In the genomic region with DNA sequence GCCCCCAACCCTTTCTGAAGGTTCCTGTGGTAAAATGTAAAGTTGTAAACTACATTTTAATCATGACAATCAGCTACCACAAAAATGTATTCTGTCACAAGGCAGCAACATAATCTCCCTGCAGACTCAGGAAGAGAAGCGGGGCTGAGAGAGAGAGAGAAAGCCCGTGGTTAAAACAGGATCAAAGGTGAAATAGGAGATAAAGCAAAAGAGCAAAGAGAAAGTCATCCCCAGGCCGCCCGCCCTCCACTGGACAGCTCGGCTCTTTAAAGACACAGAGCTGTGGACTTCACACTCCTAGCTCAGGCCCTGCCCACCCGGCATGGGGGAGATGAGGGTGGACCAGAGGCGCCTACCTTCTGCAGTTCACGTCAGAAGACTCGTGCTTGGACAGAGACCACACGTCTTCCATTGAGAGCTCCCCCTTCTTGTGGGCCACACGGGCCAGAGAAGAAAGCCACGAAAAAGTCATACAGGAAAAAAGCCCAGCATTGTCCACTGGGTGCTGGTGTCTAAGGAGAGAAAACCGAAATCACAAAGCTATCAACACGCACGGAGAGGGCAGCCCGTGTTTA, we compare ENCODE assay signal across 1 cellular context.
TF ChIP-seq lines count a peak whose summit lies in the region.

No MANE protein-coding gene starts in this region.

TF ChIP-seq in K562, 482 proteins besides CTCF, POLR2A, EP300 and RAD21 (continued from another document and continues in another):
- TF ChIP-seq, protein P1, sequence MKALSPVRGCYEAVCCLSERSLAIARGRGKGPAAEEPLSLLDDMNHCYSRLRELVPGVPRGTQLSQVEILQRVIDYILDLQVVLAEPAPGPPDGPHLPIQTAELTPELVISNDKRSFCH (CRISPR knock-in tag; IDR thresholded peaks at IDR 0.05) = no peak
- TF ChIP-seq, protein P1 (tag; IDR thresholded peaks at IDR 0.05) = peak; percentile 69
- no peak for TF ChIP-seq DNMT1 (IDR thresholded peaks at IDR 0.05)
- peak; percentile 55 for TF ChIP-seq BCOR (IDR thresholded peaks at IDR 0.05)
- no peak for TF ChIP-seq RBM25 (IDR thresholded peaks at IDR 0.05; ENCODE audit: low read depth, low read length, severe bottlenecking)
- TF ChIP-seq TCFL5 (CRISPR knock-in tag; conservative IDR thresholded peaks at IDR 0.05) = no peak
- peak; percentile 71; the same call in 1 of the 2 replicates for TF ChIP-seq ZNF644 (tag; IDR thresholded peaks at IDR 0.05; ENCODE audit: low read depth)
- TF ChIP-seq YBX1 (IDR thresholded peaks at IDR 0.05) = no peak
- TF ChIP-seq ZNF696 (CRISPR knock-in tag; conservative IDR thresholded peaks at IDR 0.05) = no peak
- no peak for TF ChIP-seq MED1 (CRISPR knock-in tag; IDR thresholded peaks at IDR 0.05; ENCODE audit: borderline replicate concordance)
- peak; percentile 44 to 79 for TF ChIP-seq AFF1 (IDR thresholded peaks at IDR 0.05; ENCODE audit: low read depth in 1 of 2, partially characterized antibody in 2 of 2)
- no peak for TF ChIP-seq THRAP3 (IDR thresholded peaks at IDR 0.05; ENCODE audit: borderline replicate concordance)
- TF ChIP-seq, protein P2, sequence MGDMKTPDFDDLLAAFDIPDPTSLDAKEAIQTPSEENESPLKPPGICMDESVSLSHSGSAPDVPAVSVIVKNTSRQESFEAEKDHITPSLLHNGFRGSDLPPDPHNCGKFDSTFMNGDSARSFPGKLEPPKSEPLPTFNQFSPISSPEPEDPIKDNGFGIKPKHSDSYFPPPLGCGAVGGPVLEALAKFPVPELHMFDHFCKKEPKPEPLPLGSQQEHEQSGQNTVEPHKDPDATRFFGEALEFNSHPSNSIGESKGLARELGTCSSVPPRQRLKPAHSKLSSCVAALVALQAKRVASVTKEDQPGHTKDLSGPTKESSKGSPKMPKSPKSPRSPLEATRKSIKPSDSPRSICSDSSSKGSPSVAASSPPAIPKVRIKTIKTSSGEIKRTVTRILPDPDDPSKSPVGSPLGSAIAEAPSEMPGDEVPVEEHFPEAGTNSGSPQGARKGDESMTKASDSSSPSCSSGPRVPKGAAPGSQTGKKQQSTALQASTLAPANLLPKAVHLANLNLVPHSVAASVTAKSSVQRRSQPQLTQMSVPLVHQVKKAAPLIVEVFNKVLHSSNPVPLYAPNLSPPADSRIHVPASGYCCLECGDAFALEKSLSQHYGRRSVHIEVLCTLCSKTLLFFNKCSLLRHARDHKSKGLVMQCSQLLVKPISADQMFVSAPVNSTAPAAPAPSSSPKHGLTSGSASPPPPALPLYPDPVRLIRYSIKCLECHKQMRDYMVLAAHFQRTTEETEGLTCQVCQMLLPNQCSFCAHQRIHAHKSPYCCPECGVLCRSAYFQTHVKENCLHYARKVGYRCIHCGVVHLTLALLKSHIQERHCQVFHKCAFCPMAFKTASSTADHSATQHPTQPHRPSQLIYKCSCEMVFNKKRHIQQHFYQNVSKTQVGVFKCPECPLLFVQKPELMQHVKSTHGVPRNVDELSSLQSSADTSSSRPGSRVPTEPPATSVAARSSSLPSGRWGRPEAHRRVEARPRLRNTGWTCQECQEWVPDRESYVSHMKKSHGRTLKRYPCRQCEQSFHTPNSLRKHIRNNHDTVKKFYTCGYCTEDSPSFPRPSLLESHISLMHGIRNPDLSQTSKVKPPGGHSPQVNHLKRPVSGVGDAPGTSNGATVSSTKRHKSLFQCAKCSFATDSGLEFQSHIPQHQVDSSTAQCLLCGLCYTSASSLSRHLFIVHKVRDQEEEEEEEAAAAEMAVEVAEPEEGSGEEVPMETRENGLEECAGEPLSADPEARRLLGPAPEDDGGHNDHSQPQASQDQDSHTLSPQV (IDR thresholded peaks at IDR 0.05) = peak; percentile 52; the same call in 1 of the 2 replicates
- no peak for TF ChIP-seq NONO (IDR thresholded peaks at IDR 0.05; ENCODE audit: low read depth in 2 of 2, low read length in 1 of 2)
- no peak for TF ChIP-seq NKRF (IDR thresholded peaks at IDR 0.05; ENCODE audit: borderline replicate concordance)
- no peak for TF ChIP-seq PHF21A (IDR thresholded peaks at IDR 0.05; ENCODE audit: borderline replicate concordance, low read depth)
- no peak for TF ChIP-seq CREB1 (IDR thresholded peaks at IDR 0.05)
- no peak for TF ChIP-seq CREB1 (CRISPR knock-in tag; IDR thresholded peaks at IDR 0.05)
- TF ChIP-seq, protein P3, sequence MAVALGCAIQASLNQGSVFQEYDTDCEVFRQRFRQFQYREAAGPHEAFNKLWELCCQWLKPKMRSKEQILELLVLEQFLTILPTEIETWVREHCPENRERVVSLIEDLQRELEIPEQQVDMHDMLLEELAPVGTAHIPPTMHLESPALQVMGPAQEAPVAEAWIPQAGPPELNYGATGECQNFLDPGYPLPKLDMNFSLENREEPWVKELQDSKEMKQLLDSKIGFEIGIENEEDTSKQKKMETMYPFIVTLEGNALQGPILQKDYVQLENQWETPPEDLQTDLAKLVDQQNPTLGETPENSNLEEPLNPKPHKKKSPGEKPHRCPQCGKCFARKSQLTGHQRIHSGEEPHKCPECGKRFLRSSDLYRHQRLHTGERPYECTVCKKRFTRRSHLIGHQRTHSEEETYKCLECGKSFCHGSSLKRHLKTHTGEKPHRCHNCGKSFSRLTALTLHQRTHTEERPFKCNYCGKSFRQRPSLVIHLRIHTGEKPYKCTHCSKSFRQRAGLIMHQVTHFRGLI (CRISPR knock-in tag; IDR thresholded peaks at IDR 0.05) = no peak
- TF ChIP-seq, protein P4, sequence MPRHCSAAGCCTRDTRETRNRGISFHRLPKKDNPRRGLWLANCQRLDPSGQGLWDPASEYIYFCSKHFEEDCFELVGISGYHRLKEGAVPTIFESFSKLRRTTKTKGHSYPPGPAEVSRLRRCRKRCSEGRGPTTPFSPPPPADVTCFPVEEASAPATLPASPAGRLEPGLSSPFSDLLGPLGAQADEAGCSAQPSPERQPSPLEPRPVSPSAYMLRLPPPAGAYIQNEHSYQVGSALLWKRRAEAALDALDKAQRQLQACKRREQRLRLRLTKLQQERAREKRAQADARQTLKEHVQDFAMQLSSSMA (CRISPR knock-in tag; IDR thresholded peaks at IDR 0.05) = no peak
- TF ChIP-seq TEAD1 (CRISPR knock-in tag; IDR thresholded peaks at IDR 0.05) = peak; percentile 83 to 97
- TF ChIP-seq U2AF1 (optimal IDR thresholded peaks at IDR 0.05; ENCODE audit: low read depth, low read length) = no peak
- TF ChIP-seq ADNP (tag; IDR thresholded peaks at IDR 0.05) = no peak
- TF ChIP-seq MCM3 (IDR thresholded peaks at IDR 0.05) = no peak
- TF ChIP-seq HEY1 (CRISPR knock-in tag; IDR thresholded peaks at IDR 0.05; ENCODE audit: borderline replicate concordance) = no peak
- TF ChIP-seq ZBTB40 (IDR thresholded peaks at IDR 0.05) = no peak
- no peak for TF ChIP-seq ZBTB40 (CRISPR knock-in tag; IDR thresholded peaks at IDR 0.05)
- TF ChIP-seq CHD2 (IDR thresholded peaks at IDR 0.05; ENCODE audit: low read depth, low read length) = no peak
- TF ChIP-seq KLF6 (CRISPR knock-in tag; IDR thresholded peaks at IDR 0.05; ENCODE audit: borderline replicate concordance) = no peak
- TF ChIP-seq PHF8 (IDR thresholded peaks at IDR 0.05; ENCODE audit: borderline replicate concordance, low read length) = no peak
